ENCODE assay signal across 1 cellular context in the genomic region with DNA sequence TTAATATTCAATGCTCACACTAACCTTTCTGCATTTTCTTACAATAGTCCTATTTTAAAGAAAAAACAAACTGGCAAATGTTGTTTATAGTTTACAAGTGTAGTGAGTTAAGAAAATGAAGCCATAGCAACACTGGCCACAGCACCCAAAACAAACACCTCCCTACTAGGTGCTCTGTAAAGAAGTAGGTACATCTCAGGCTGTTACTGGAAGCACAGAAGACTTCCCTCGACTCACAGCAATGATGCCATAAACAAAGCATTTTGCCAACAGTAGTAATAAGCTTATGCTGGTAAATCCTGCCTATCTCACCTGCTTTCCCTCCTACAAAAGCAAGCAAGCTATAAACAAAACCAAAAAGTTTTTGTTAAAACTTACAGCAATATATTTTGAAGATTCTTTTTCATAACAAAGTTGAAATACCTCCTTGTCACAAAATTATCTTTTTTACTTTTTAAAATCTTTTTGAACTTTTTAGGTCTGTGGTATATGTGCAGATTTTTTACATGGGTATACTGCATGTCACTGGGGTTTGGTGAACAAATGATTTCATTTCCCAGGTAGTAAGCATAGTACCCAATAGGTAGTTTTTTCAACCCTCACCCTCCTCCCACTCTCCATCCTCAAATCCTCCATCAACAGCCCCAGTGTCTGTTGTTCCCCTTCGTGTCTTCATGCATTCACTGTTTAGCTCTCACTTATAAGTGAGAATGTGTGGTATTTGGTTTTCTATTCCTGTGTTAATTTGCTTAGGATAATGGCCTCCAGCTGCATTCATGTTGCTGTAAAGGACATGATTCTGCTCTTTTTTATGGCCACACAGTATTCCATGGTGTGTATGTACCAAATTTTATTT.
A peak's percentile ranks its signal among the peaks of the same experiment; 100 is the strongest.
TF ChIP-seq lines count a peak whose summit lies in the region.

No MANE protein-coding gene starts in this region.

TF ChIP-seq in GM12878, 131 proteins besides CTCF, POLR2A, EP300 and RAD21:
- no peak for TF ChIP-seq SREBF2 (IDR thresholded peaks at IDR 0.05; ENCODE audit: low read length)
- TF ChIP-seq TCF7 (IDR thresholded peaks at IDR 0.05; ENCODE audit: borderline replicate concordance) = no peak
- TF ChIP-seq MEF2B (IDR thresholded peaks at IDR 0.05; ENCODE audit: partially characterized antibody, poor library complexity, severe bottlenecking) = peak; percentile 46
- no peak for TF ChIP-seq STAT1 (conservative IDR thresholded peaks at IDR 0.05)
- TF ChIP-seq CBFB (IDR thresholded peaks at IDR 0.05; ENCODE audit: low read depth) = no peak
- TF ChIP-seq, protein P1, sequence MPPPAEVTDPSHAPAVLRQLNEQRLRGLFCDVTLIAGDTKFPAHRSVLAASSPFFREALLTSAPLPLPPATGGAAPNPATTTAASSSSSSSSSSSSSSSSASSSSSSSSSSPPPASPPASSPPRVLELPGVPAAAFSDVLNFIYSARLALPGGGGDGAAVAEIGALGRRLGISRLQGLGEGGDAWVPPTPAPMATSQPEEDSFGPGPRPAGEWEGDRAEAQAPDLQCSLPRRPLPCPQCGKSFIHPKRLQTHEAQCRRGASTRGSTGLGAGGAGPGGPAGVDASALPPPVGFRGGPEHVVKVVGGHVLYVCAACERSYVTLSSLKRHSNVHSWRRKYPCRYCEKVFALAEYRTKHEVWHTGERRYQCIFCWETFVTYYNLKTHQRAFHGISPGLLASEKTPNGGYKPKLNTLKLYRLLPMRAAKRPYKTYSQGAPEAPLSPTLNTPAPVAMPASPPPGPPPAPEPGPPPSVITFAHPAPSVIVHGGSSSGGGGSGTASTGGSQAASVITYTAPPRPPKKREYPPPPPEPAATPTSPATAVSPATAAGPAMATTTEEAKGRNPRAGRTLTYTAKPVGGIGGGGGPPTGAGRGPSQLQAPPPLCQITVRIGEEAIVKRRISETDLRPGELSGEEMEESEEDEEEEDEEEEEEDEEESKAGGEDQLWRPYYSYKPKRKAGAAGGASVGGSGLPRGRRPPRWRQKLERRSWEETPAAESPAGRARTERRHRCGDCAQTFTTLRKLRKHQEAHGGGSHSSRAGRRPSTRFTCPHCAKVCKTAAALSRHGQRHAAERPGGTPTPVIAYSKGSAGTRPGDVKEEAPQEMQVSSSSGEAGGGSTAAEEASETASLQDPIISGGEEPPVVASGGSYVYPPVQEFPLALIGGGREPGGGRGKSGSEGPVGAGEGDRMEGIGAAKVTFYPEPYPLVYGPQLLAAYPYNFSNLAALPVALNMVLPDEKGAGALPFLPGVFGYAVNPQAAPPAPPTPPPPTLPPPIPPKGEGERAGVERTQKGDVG (CRISPR knock-in tag; IDR thresholded peaks at IDR 0.05) = no peak
- peak; percentile 91 for TF ChIP-seq ZNF24 (IDR thresholded peaks at IDR 0.05)
- TF ChIP-seq IKZF2 (IDR thresholded peaks at IDR 0.05) = peak in 1 of 2 experiments; percentile 57; a peak in 2 of 4 replicates
- peak; percentile 42; the same call in 1 of the 2 replicates for TF ChIP-seq DPF2 (IDR thresholded peaks at IDR 0.05)
- TF ChIP-seq IKZF1 (conservative IDR thresholded peaks at IDR 0.05) = peak; percentile 48
- TF ChIP-seq CREM (IDR thresholded peaks at IDR 0.05; ENCODE audit: low read depth) = no peak
- TF ChIP-seq SP1 (IDR thresholded peaks at IDR 0.05; ENCODE audit: low read depth, low read length) = no peak
- TF ChIP-seq RUNX3 (IDR thresholded peaks at IDR 0.05; ENCODE audit: low read length) = peak; percentile 39
- peak; percentile 40; the same call in 1 of the 2 replicates for TF ChIP-seq NFIC (IDR thresholded peaks at IDR 0.05; ENCODE audit: low read depth, low read length)
- no peak for TF ChIP-seq POU2F2 (IDR thresholded peaks at IDR 0.05; ENCODE audit: borderline replicate concordance, low read depth, low read length)
